21 cellular contexts compared by ENCODE assay signal in genomic region chr20:24700166-24700860, GRCh38.
A peak's percentile ranks its signal among the peaks of the same experiment; 100 is the strongest.
DNase-seq lines count a peak whose midpoint lies in the region; ATAC-seq and TF ChIP-seq lines count a peak whose summit lies in the region.
"Had no signal": no experiment of that assay in that cellular context is flagged by ENCODE, and none has a peak within 500 bp of the region (broad histone marks: within the 10 kb centered on the region; RNA-seq: fewer than 3 reads in every experiment).

No MANE protein-coding gene starts in this region.

- no peak overlapping the region for H3K18ac ChIP-seq in neuronal stem cell (ENCODE audit: low read length)

- no peak overlapping the region for H2BK5ac ChIP-seq in neuronal stem cell (ENCODE audit: low read length)

- intact Hi-C loops in cardiac septum (cut with DNase I) = no loop called here
- intact Hi-C loops in left ventricle myocardium superior (cut with micrococcal nuclease) = no loop called here

- H2BK120ac ChIP-seq in neuronal stem cell (ENCODE audit: low read depth, low read length) = no peak overlapping the region

- no peak overlapping the region for H3K23ac ChIP-seq in neuronal stem cell (ENCODE audit: low read depth, low read length, poor library complexity)

- peak; percentile 68 for DNase-seq in cardiac septum (ENCODE audit: low spot score)
- no peak for DNase-seq in left ventricle myocardium superior
- peak; percentile 36 for DNase-seq in coronary artery (ENCODE audit: low spot score)
- DNase-seq in neuronal stem cell (ENCODE audit: low spot score) = no peak
- DNase-seq in ureter (ENCODE audit: low spot score) = peak; percentile 26
- DNase-seq in stimulated activated naive CD4-positive, alpha-beta T cell (lab: John Stamatoyannopoulos, UW) = no peak
- no peak for DNase-seq in hypothalamus (lab: John Stamatoyannopoulos, UW)
- DNase-seq: BE2C; CD4-positive, alpha-beta memory T cell; DMS153; GF-D8; GOT3; NCI-H1417; NCI-H187; NCI-H2107; NCI-H510A treated with DMSO at 0.1 percent for 48 hours; NCI-H82; OCI-M1; SHP77 had no signal

- H3K4me1 ChIP-seq in neuronal stem cell (ENCODE audit: control insufficient read depth in 2 of 2, insufficient read depth in 1 of 2, low read depth in 1 of 2, low read length in 2 of 2) = no peaks in the 10 kb centered on the region
- H3K4me1 ChIP-seq: BE2C had no signal

- no peak overlapping the region for H2BK15ac ChIP-seq in neuronal stem cell (ENCODE audit: low read length)

- no peaks in the 10 kb centered on the region for H3K27me3 ChIP-seq in neuronal stem cell (ENCODE audit: control insufficient read depth in 3 of 3, insufficient read depth in 3 of 3, low read depth in 1 of 3, low read length in 3 of 3)
- H3K27me3 ChIP-seq: BE2C had no signal

- H4K91ac ChIP-seq in neuronal stem cell (ENCODE audit: low read depth, low read length, poor library complexity) = no peak overlapping the region

- ATAC-seq in left ventricle myocardium superior = no peak
- no peak for ATAC-seq in HG02840 (IDR thresholded peaks at IDR 0.05; ENCODE audit: low FRiP score, unreplicated experiment)

- no peak overlapping the region for H3K4ac ChIP-seq in neuronal stem cell (ENCODE audit: low read length)

- H3K79me1 ChIP-seq in neuronal stem cell (ENCODE audit: low read depth, low read length) = no peaks in the 10 kb centered on the region

- TF ChIP-seq CTCF in coronary artery (IDR thresholded peaks at IDR 0.05) = no peak

- H3K36me3 ChIP-seq in neuronal stem cell (replicated peaks in 1 of 2; ENCODE audit: control insufficient read depth in 2 of 2, insufficient read depth in 2 of 2, low read length in 2 of 2) = no peaks in the 10 kb centered on the region
- H3K36me3 ChIP-seq: BE2C had no signal

- H2AK5ac ChIP-seq in neuronal stem cell (ENCODE audit: low read depth, low read length) = no peak overlapping the region

- peak overlapping the region; percentile 49 for H3K14ac ChIP-seq in neuronal stem cell (ENCODE audit: low read length)

- WGBS in neuronal stem cell (ENCODE audit: extremely low coverage in 2 of 2, insufficient read length in 2 of 2, insufficient replicate concordance in 1 of 2), 2 donors = no CpG with 5 or more reads among the region's 6 CpGs

- no peak overlapping the region for H2AFZ ChIP-seq in neuronal stem cell (ENCODE audit: low read length)

- H4K8ac ChIP-seq in neuronal stem cell (ENCODE audit: low read depth, low read length) = no peak overlapping the region

- H2BK12ac ChIP-seq in neuronal stem cell (ENCODE audit: low read length) = no peak overlapping the region

- H3K4me2 ChIP-seq in neuronal stem cell (ENCODE audit: insufficient read depth, low read length, poor library complexity, severe bottlenecking) = no peak overlapping the region
- H3K4me2 ChIP-seq: KMS-11 had no signal

- H3K4me3 ChIP-seq in coronary artery (no peak overlapping the region), neuronal stem cell (ENCODE audit: low read length in 2 of 2) (no peak overlapping the region)

- H3K9me3 ChIP-seq in neuronal stem cell (replicated peaks in 1 of 2; ENCODE audit: control insufficient read depth in 2 of 2, insufficient read depth in 1 of 2, low read depth in 1 of 2, low read length in 2 of 2) = no peaks in the 10 kb centered on the region
- H3K9me3 ChIP-seq: BE2C had no signal

- H3K9ac ChIP-seq in neuronal stem cell (ENCODE audit: low read depth, low read length, poor library complexity) = no peak overlapping the region
- H3K9ac ChIP-seq: KMS-11 had no signal

- H3K27ac ChIP-seq in coronary artery = no peak overlapping the region
- no peak overlapping the region for H3K27ac ChIP-seq in neuronal stem cell (replicated peaks; ENCODE audit: low read length)
- H3K27ac ChIP-seq: KMS-11 had no signal

Comparison
In these comparisons a context has a peak if more than half of its experiments do, and no peak if none do; other contexts are left out.
1. DNase-seq: peak in cardiac septum (single experiment), coronary artery (single experiment) and ureter (single experiment); none in left ventricle myocardium superior (single experiment), neuronal stem cell (single experiment), stimulated activated naive CD4-positive, alpha-beta T cell (0 of 6) and hypothalamus (0 of 51).